1 cellular context compared by ENCODE assay signal in genomic region chr11:74170694-74171629, GRCh38.
TF ChIP-seq lines count a peak whose summit lies in the region.

A gene with protein sequence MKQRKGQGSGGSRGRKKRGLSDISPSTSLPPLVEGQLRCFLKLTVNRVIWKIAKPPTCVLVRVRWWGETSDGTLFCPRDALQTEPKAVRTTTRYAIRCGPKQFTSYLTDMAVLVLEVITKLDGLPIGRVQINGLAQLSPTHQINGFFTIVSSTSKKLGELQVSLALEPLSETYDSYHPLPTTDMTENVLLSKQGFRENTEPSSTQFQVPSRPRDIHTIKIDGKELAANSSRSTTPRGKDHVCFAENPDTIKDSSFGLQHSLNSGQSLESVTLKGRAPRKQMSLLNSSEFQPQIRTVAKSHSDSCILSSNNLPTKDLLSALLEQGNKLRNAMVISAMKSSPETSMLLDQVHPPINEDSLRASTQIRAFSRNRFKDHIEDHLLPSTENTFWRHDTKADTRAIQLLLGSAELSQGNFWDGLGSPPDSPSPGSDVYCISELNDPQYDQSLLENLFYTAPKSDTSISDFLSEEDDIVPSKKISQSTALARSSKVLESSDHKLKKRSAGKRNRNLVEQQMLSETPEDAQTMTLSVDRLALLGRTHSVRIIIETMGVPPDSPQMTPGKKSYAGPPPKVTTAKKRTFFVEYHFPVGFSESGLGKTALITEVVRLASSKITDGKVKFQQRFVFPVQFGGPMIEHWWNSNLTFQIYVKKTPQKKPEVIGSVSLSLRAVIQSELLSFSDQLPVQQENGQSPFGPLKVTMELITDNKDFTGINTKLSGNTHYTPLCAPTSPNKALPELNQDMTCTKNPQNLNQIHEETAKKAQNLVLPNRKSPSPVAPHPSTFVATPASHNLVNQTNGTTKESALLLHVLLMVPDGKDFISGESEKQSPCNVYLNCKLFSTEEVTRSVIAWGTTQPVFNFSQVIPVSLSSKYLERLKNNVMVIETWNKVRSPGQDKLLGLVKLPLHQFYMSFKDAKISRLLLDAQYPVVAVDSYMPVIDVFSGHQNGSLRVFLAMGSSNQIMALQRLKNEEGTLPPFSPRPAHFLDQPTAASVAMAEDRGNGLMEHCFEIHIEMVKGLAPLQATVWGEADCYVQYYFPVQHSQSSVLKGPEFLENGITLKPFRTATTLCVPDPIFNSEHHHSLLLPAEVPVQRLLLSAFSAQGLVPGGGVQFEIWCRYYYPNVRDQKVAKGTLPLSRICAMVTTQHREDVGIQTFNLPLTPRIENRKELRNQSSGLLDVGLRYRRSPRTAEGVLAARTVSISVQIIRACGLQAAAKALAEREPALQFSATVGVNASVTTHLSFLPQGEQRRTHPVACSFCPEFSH (N-terminal part only) (minus strand): TSS chr11:74171002. CDS start chr11:74170792, 210 bp downstream.
PPME1 (plus strand) TSS chr11:74171289; CDS start chr11:74171422, 133 bp downstream.

TF ChIP-seq in HepG2, 621 proteins besides CTCF, POLR2A, EP300 and RAD21 (continued from another document and continues in another):
- no peak for TF ChIP-seq CBX2 (IDR thresholded peaks at IDR 0.05; ENCODE audit: low read depth, low read length)
- TF ChIP-seq CBX2 (CRISPR knock-in tag; IDR thresholded peaks at IDR 0.05; ENCODE audit: low read depth), result no peak
- TF ChIP-seq ZNF891 (CRISPR knock-in tag; IDR thresholded peaks at IDR 0.05), result 0 out of 2 replicates have a peak, but pooled peaks have one; percentile 43
- TF ChIP-seq HMG20B (CRISPR knock-in tag; conservative IDR thresholded peaks at IDR 0.05), result no peak
- no peak for TF ChIP-seq ZNF672 (CRISPR knock-in tag; IDR thresholded peaks at IDR 0.05)
- TF ChIP-seq PAF1 (CRISPR knock-in tag; IDR thresholded peaks at IDR 0.05), result no peak
- no peak for TF ChIP-seq MAFG (CRISPR knock-in tag; IDR thresholded peaks at IDR 0.05)
- TF ChIP-seq ZNF225 (CRISPR knock-in tag; IDR thresholded peaks at IDR 0.05), result no peak
- TF ChIP-seq NRL (CRISPR knock-in tag; IDR thresholded peaks at IDR 0.05; ENCODE audit: borderline replicate concordance), result no peak; the same call in none of the 2 replicates
- TF ChIP-seq ZNF296 (CRISPR knock-in tag; conservative IDR thresholded peaks at IDR 0.05), result no peak
- TF ChIP-seq, protein P1, sequence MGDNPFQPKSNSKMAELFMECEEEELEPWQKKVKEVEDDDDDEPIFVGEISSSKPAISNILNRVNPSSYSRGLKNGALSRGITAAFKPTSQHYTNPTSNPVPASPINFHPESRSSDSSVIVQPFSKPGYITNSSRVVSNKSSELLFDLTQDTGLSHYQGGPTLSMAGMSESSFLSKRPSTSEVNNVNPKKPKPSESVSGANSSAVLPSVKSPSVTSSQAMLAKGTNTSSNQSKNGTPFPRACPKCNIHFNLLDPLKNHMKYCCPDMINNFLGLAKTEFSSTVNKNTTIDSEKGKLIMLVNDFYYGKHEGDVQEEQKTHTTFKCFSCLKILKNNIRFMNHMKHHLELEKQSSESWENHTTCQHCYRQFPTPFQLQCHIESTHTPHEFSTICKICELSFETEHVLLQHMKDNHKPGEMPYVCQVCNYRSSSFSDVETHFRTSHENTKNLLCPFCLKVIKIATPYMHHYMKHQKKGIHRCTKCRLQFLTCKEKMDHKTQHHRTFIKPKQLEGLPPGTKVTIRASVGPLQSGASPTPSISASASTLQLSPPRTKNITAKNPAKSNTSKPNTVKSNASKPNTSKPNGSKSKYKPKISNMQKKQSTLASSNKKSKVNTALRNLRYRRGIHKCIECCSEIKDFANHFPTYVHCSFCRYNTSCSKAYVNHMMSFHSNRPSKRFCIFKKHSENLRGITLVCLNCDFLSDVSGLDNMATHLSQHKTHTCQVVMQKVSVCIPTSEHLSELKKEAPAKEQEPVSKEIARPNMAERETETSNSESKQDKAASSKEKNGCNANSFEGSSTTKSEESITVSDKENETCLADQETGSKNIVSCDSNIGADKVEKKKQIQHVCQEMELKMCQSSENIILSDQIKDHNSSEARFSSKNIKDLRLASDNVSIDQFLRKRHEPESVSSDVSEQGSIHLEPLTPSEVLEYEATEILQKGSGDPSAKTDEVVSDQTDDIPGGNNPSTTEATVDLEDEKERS (CRISPR knock-in tag; IDR thresholded peaks at IDR 0.05), result no peak
- TF ChIP-seq DPF2 (CRISPR knock-in tag; IDR thresholded peaks at IDR 0.05; ENCODE audit: borderline replicate concordance, low read depth), result 0 out of 2 replicates have a peak, but pooled peaks have one; percentile 8
- peak; percentile 84; the same call in 1 of the 2 replicates for TF ChIP-seq AHR (CRISPR knock-in tag; IDR thresholded peaks at IDR 0.05)
- peak; percentile 73 for TF ChIP-seq ZNF609 (CRISPR knock-in tag; IDR thresholded peaks at IDR 0.05; ENCODE audit: borderline replicate concordance)
- TF ChIP-seq ZHX1 (CRISPR knock-in tag; IDR thresholded peaks at IDR 0.05; ENCODE audit: low read depth), result no peak
- TF ChIP-seq ZNF703 (CRISPR knock-in tag; IDR thresholded peaks at IDR 0.05; ENCODE audit: borderline replicate concordance), result no peak
- TF ChIP-seq NAIF1 (CRISPR knock-in tag; IDR thresholded peaks at IDR 0.05; ENCODE audit: borderline replicate concordance), result peak; percentile 54
- TF ChIP-seq ZNF256 (CRISPR knock-in tag; conservative IDR thresholded peaks at IDR 0.05), result 0 out of 2 replicates have a peak, but pooled peaks have one; percentile 82
- 0 out of 2 replicates have a peak, but pooled peaks have one; percentile 52 for TF ChIP-seq ZNF713 (CRISPR knock-in tag; IDR thresholded peaks at IDR 0.05)
- TF ChIP-seq ZNF775 (CRISPR knock-in tag; IDR thresholded peaks at IDR 0.05; ENCODE audit: borderline replicate concordance), result no peak
- peak; percentile 78; the same call in 1 of the 2 replicates for TF ChIP-seq KLF12 (CRISPR knock-in tag; IDR thresholded peaks at IDR 0.05; ENCODE audit: borderline replicate concordance)
- no peak for TF ChIP-seq ZFP36 (IDR thresholded peaks at IDR 0.05; ENCODE audit: borderline replicate concordance, low read depth, low read length, partially characterized antibody)
- peak; percentile 98 for TF ChIP-seq THAP11 (CRISPR knock-in tag; IDR thresholded peaks at IDR 0.05)
- TF ChIP-seq, protein P2, sequence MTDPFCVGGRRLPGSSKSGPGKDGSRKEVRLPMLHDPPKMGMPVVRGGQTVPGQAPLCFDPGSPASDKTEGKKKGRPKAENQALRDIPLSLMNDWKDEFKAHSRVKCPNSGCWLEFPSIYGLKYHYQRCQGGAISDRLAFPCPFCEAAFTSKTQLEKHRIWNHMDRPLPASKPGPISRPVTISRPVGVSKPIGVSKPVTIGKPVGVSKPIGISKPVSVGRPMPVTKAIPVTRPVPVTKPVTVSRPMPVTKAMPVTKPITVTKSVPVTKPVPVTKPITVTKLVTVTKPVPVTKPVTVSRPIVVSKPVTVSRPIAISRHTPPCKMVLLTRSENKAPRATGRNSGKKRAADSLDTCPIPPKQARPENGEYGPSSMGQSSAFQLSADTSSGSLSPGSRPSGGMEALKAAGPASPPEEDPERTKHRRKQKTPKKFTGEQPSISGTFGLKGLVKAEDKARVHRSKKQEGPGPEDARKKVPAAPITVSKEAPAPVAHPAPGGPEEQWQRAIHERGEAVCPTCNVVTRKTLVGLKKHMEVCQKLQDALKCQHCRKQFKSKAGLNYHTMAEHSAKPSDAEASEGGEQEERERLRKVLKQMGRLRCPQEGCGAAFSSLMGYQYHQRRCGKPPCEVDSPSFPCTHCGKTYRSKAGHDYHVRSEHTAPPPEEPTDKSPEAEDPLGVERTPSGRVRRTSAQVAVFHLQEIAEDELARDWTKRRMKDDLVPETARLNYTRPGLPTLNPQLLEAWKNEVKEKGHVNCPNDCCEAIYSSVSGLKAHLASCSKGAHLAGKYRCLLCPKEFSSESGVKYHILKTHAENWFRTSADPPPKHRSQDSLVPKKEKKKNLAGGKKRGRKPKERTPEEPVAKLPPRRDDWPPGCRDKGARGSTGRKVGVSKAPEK (CRISPR knock-in tag; IDR thresholded peaks at IDR 0.05; ENCODE audit: borderline replicate concordance), result no peak; the same call in 1 of the 2 replicates
- no peak for TF ChIP-seq PRMT3 (CRISPR knock-in tag; IDR thresholded peaks at IDR 0.05; ENCODE audit: borderline replicate concordance, low read depth)
- no peak for TF ChIP-seq RBAK (CRISPR knock-in tag; IDR thresholded peaks at IDR 0.05)
- TF ChIP-seq, protein P3, sequence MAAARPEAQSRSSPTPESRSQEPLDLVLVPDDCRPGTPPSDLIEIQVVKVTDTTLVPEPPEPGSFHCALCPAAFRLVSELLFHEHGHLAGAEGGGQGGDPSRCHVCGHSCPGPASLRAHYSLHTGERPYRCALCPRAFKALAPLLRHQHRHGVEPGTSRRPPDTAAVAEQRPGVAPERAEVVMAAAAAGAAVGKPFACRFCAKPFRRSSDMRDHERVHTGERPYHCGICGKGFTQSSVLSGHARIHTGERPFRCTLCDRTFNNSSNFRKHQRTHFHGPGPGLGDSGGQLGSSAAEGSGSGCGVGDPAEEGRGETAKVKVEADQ (CRISPR knock-in tag; IDR thresholded peaks at IDR 0.05; ENCODE audit: borderline replicate concordance), result peak; percentile 50; the same call in 1 of the 2 replicates
- TF ChIP-seq TBL1XR1 (IDR thresholded peaks at IDR 0.05; ENCODE audit: borderline replicate concordance, low read length, partially characterized antibody), result no peak
- TF ChIP-seq LCORL (IDR thresholded peaks at IDR 0.05), result no peak
- TF ChIP-seq LCORL (CRISPR knock-in tag; IDR thresholded peaks at IDR 0.05), result peak; percentile 82
- TF ChIP-seq AGO1 (IDR thresholded peaks at IDR 0.05; ENCODE audit: low read depth, low read length, poor library complexity, severe bottlenecking), result peak; percentile 72
- no peak for TF ChIP-seq MYNN (CRISPR knock-in tag; IDR thresholded peaks at IDR 0.05; ENCODE audit: low read depth)
- no peak for TF ChIP-seq ZMYM2 (CRISPR knock-in tag; IDR thresholded peaks at IDR 0.05)
- TF ChIP-seq HMGA1 (CRISPR knock-in tag; conservative IDR thresholded peaks at IDR 0.05), result no peak
- no peak for TF ChIP-seq TBP (CRISPR knock-in tag; IDR thresholded peaks at IDR 0.05)
- TF ChIP-seq ZNF564 (CRISPR knock-in tag; IDR thresholded peaks at IDR 0.05), result 0 out of 2 replicates have a peak, but pooled peaks have one; percentile 33
- TF ChIP-seq NCOA2 (CRISPR knock-in tag; IDR thresholded peaks at IDR 0.05), result no peak; the same call in none of the 2 replicates
- TF ChIP-seq ZNF331 (CRISPR knock-in tag; IDR thresholded peaks at IDR 0.05), result peak; percentile 77
- TF ChIP-seq KAT7 (CRISPR knock-in tag; IDR thresholded peaks at IDR 0.05; ENCODE audit: borderline replicate concordance), result no peak; the same call in 1 of the 2 replicates
- TF ChIP-seq SIX4 (CRISPR knock-in tag; IDR thresholded peaks at IDR 0.05), result peak; percentile 72; the same call in 1 of the 2 replicates
- TF ChIP-seq ZBTB46 (CRISPR knock-in tag; IDR thresholded peaks at IDR 0.05; ENCODE audit: borderline replicate concordance), result no peak
- TF ChIP-seq ZNF782 (CRISPR knock-in tag; IDR thresholded peaks at IDR 0.05; ENCODE audit: borderline replicate concordance), result peak; percentile 92; the same call in 1 of the 2 replicates
- TF ChIP-seq ZNF878 (CRISPR knock-in tag; IDR thresholded peaks at IDR 0.05), result no peak
